In genomic region chr7:145474287-145474686, GRCh38 we compare ENCODE assay signal across 23 cellular contexts.
DNase-seq lines count a peak whose midpoint lies in the region; ATAC-seq, FAIRE-seq and TF ChIP-seq lines count a peak whose summit lies in the region.
"Had no signal": no experiment of that assay in that cellular context is flagged by ENCODE, and none has a peak within 500 bp of the region (broad histone marks: within the 10 kb centered on the region; RNA-seq: fewer than 3 reads in every experiment).

No MANE protein-coding gene starts in this region.

- BruUV-seq in IMR-90 (replicated peaks; lab: Mats Ljungman, UMichigan), result no TSS peak
- BruUV-seq in K562 (replicated peaks; lab: Mats Ljungman, UMichigan), result no TSS peak

- dilution Hi-C loops in IMR-90 (cut with HindIII; ENCODE audit: low sequenced_read_pairs, unreplicated experiment), result no loop called here

- H3K4me3 ChIP-seq in ACC112 (ENCODE audit: low read depth, low read length) (no peak overlapping the region), IMR-90 (ENCODE audit: insufficient read depth, low read depth, low read length) (no peak overlapping the region), K562 (no peak overlapping the region), dorsolateral prefrontal cortex (no peak overlapping the region), sigmoid colon (no peak overlapping the region)
- H3K4me3 ChIP-seq: BLaER1 treated with 17β-estradiol and CSF1 and Interleukin-3, amounts not matched to agents 10 nM and 100 nM had no signal

- no peak overlapping the region for H4K91ac ChIP-seq in IMR-90 (ENCODE audit: insufficient read depth, low read depth, low read length)

- TF ChIP-seq EP300 in K562 (IDR thresholded peaks at IDR 0.05; ENCODE audit: low read length), result no peak
- no peak for TF ChIP-seq EP300 in sigmoid colon (IDR thresholded peaks at IDR 0.05)

- no peak overlapping the region for H3K56ac ChIP-seq in IMR-90 (ENCODE audit: extremely low read depth, insufficient read depth, low read length)

- H3K4me2 ChIP-seq in IMR-90 (ENCODE audit: low read depth, low read length), result no peak overlapping the region
- H3K4me2 ChIP-seq in K562 (ENCODE audit: insufficient read depth, low read length), result no peak overlapping the region
- H3K4me2 ChIP-seq: BLaER1 treated with 17β-estradiol and CSF1 and Interleukin-3, amounts not matched to agents 10 nM and 100 nM had no signal

- no peak overlapping the region for H2BK20ac ChIP-seq in IMR-90 (ENCODE audit: low read depth, low read length)

- no peak overlapping the region for H2AK5ac ChIP-seq in IMR-90 (ENCODE audit: low read depth, low read length)

- H2BK5ac ChIP-seq in IMR-90 (ENCODE audit: low read depth, low read length, poor library complexity, severe bottlenecking), result no peak overlapping the region

- no peaks in the 10 kb centered on the region for H3K27me3 ChIP-seq in ACC112 (ENCODE audit: insufficient read depth, low read length)
- no peaks in the 10 kb centered on the region for H3K27me3 ChIP-seq in IMR-90 (ENCODE audit: control insufficient read depth, insufficient read depth, low read length)
- H3K27me3 ChIP-seq in K562 (ENCODE audit: control insufficient read depth in 2 of 2, insufficient read depth in 2 of 2, low read length in 2 of 2), result no peaks in the 10 kb centered on the region
- no peaks in the 10 kb centered on the region for H3K27me3 ChIP-seq in dorsolateral prefrontal cortex
- H3K27me3 ChIP-seq in sigmoid colon, result no peaks in the 10 kb centered on the region
- H3K27me3 ChIP-seq: BLaER1 treated with 17β-estradiol and CSF1 and Interleukin-3, amounts not matched to agents 10 nM and 100 nM had no signal

- no peak overlapping the region for H2BK120ac ChIP-seq in IMR-90 (ENCODE audit: low read depth, low read length)

- peak overlapping the region; percentile 26; the same call in 1 of the 2 replicates for H3K27ac ChIP-seq in ACC112 (ENCODE audit: low read depth, low read length)
- H3K27ac ChIP-seq in IMR-90 (ENCODE audit: insufficient read depth, low read length), result no peak overlapping the region
- H3K27ac ChIP-seq in K562 (ENCODE audit: extremely low read depth, low read depth, low read length), result no peak overlapping the region
- no peak overlapping the region for H3K27ac ChIP-seq in dorsolateral prefrontal cortex
- no peak overlapping the region for H3K27ac ChIP-seq in sigmoid colon
- H3K27ac ChIP-seq: BLaER1 treated with 17β-estradiol and CSF1 and Interleukin-3, amounts not matched to agents 10 nM and 100 nM; C4-2B had no signal

- CTCF ChIA-PET in IMR-90 (lab: Yijun Ruan, JAX), result no interaction called here
- CTCF ChIA-PET in K562 (lab: Yijun Ruan, JAX; ENCODE audit: low intra/inter-chr PET ratio), result no interaction called here

- H2AK9ac ChIP-seq in IMR-90 (replicated peaks; ENCODE audit: low read depth, low read length, poor library complexity), result no peak overlapping the region

- H3K4me1 ChIP-seq in ACC112 (ENCODE audit: control insufficient read depth, insufficient read depth, low read length, unreplicated experiment), result peaks cover 9% of the 10 kb centered on the region
- H3K4me1 ChIP-seq in IMR-90 (ENCODE audit: control insufficient read depth, insufficient read depth, low read length), result no peaks in the 10 kb centered on the region
- no peaks in the 10 kb centered on the region for H3K4me1 ChIP-seq in K562 (replicated peaks in 1 of 2; ENCODE audit: control insufficient read depth in 2 of 2, insufficient read depth in 2 of 2, low read length in 2 of 2)
- no peaks in the 10 kb centered on the region for H3K4me1 ChIP-seq in sigmoid colon
- H3K4me1 ChIP-seq: BLaER1 treated with 17β-estradiol and CSF1 and Interleukin-3, amounts not matched to agents 10 nM and 100 nM; Caco-2 had no signal

- no peaks in the 10 kb centered on the region for H3K79me2 ChIP-seq in ACC112 (ENCODE audit: control insufficient read depth, insufficient read depth, low read length, unreplicated experiment)
- H3K79me2 ChIP-seq in K562 (ENCODE audit: control insufficient read depth, insufficient read depth, low read length), result no peaks in the 10 kb centered on the region

- no peaks in the 10 kb centered on the region for H3K36me3 ChIP-seq in ACC112 (ENCODE audit: insufficient read depth, low read length)
- H3K36me3 ChIP-seq in IMR-90 (ENCODE audit: control insufficient read depth, insufficient read depth, low read length), result no peaks in the 10 kb centered on the region
- no peaks in the 10 kb centered on the region for H3K36me3 ChIP-seq in K562 (ENCODE audit: control insufficient read depth, insufficient read depth, low read length)
- H3K36me3 ChIP-seq in sigmoid colon, result no peaks in the 10 kb centered on the region
- H3K36me3 ChIP-seq: BLaER1 treated with 17β-estradiol and CSF1 and Interleukin-3, amounts not matched to agents 10 nM and 100 nM had no signal

- H4K5ac ChIP-seq in IMR-90 (ENCODE audit: low read depth, low read length), result no peak overlapping the region

- H3K14ac ChIP-seq in IMR-90 (replicated peaks; ENCODE audit: low read depth, low read length), result no peak overlapping the region

- H3K79me1 ChIP-seq in IMR-90 (ENCODE audit: low read depth in 1 of 2, low read length in 2 of 2), result no peaks in the 10 kb centered on the region

- POLR2A ChIA-PET in IMR-90 (lab: Charles Lee; ENCODE audit: unreplicated experiment), result no interaction called here
- POLR2A ChIA-PET in K562 (lab: Yijun Ruan, JAX), result no interaction called here

- H3K9me3 ChIP-seq in IMR-90 (ENCODE audit: control insufficient read depth, insufficient read depth, low read length) (peaks cover 12% of the 10 kb centered on the region), K562 (replicated peaks; ENCODE audit: control insufficient read depth, insufficient read depth, low read depth, low read length) (no peaks in the 10 kb centered on the region), sigmoid colon (no peaks in the 10 kb centered on the region)
- H3K9me3 ChIP-seq: BLaER1 treated with 17β-estradiol and CSF1 and Interleukin-3, amounts not matched to agents 10 nM and 100 nM; Caco-2 had no signal

- H4K20me1 ChIP-seq in IMR-90 (ENCODE audit: insufficient read depth, low read length) (no peaks in the 10 kb centered on the region), K562 (replicated peaks; ENCODE audit: control insufficient read depth, insufficient read depth, low read length) (no peaks in the 10 kb centered on the region)
- H4K20me1 ChIP-seq: BLaER1 treated with 17β-estradiol and CSF1 and Interleukin-3, amounts not matched to agents 10 nM and 100 nM had no signal

- H3K18ac ChIP-seq in IMR-90 (ENCODE audit: low read depth, low read length), result no peak overlapping the region

- TF ChIP-seq CTCF in IMR-90 (conservative IDR thresholded peaks at IDR 0.05; ENCODE audit: low read depth, low read length) (no peak), K562 (IDR thresholded peaks at IDR 0.05 in 2 of 3, conservative IDR thresholded peaks at IDR 0.05 in 1 of 3; ENCODE audit: insufficient read depth in 2 of 3, low read depth in 1 of 3, low read length in 3 of 3) (no peak), dorsolateral prefrontal cortex (IDR thresholded peaks at IDR 0.05 in 54 of 56, conservative IDR thresholded peaks at IDR 0.05 in 2 of 56; ENCODE audit: low read depth in 1 of 56, partially characterized antibody in 56 of 56) (no peak), sigmoid colon (IDR thresholded peaks at IDR 0.05) (no peak)

- H3K4ac ChIP-seq in IMR-90 (ENCODE audit: low read depth, low read length), result no peak overlapping the region

- ATAC-seq in IMR-90 (ENCODE audit: low read depth) (no peak), K562 (no peak), HG03039 (IDR thresholded peaks at IDR 0.05; ENCODE audit: unreplicated experiment) (no peak)
- ATAC-seq: CD8-positive, alpha-beta T cell had no signal

- intact Hi-C loops in IMR-90 (cut with micrococcal nuclease), result no loop called here
- intact Hi-C loops in K562 (cut with micrococcal nuclease), result no loop called here
- intact Hi-C loops in dorsolateral prefrontal cortex (cut with DNase I), result no loop called here
- intact Hi-C loops in sigmoid colon (cut with DNase I), result no loop called here

- in situ Hi-C loops in IMR-90 (cut with MboI; ENCODE audit: low sequenced_read_pairs) (no loop called here), K562 (cut with MboI) (no loop called here)

- 89% methylated on average over 3 of the region's 5 CpGs; no CpG with 5 or more reads in 1 of the 2 experiments for WGBS in IMR-90 (ENCODE audit: extremely low coverage in 2 of 2, insufficient read length in 1 of 2), 2 experiments
- 0% methylated on average over 5 of the region's 5 CpGs for WGBS in K562 (ENCODE audit: insufficient coverage, low coverage, missing lambda C conversion rate)
- 70 to 73% methylated on average over 5 of the region's 5 CpGs for WGBS in sigmoid colon, 2 donors

- H2BK15ac ChIP-seq in IMR-90 (ENCODE audit: low read depth, low read length), result no peak overlapping the region

- TF ChIP-seq POLR2A in IMR-90 (IDR thresholded peaks at IDR 0.05; ENCODE audit: low read depth, low read length) (no peak), K562 (conservative IDR thresholded peaks at IDR 0.05) (no peak), sigmoid colon (IDR thresholded peaks at IDR 0.05) (no peak)

- H3K9ac ChIP-seq in IMR-90 (ENCODE audit: low read depth, low read length) (no peak overlapping the region), K562 (ENCODE audit: insufficient read depth in 1 of 2, low read depth in 2 of 2, low read length in 2 of 2) (no peak overlapping the region)
- H3K9ac ChIP-seq: BLaER1 treated with 17β-estradiol and CSF1 and Interleukin-3, amounts not matched to agents 10 nM and 100 nM had no signal

- DNase-seq in IMR-90 (no peak), K562 (ENCODE audit: extremely low read depth in 1 of 4, low spot score in 3 of 4) (no peak), iris pigment epithelial cell (ENCODE audit: low read depth) (peak; percentile 54), dorsolateral prefrontal cortex (no peak), cerebellar nuclear complex (lab: John Stamatoyannopoulos, UW) (no peak), sigmoid colon (no peak)
- DNase-seq: 8988T; AML-193; Caco-2; Calu3; CD4-positive, alpha-beta T cell; CD8-positive, alpha-beta T cell; DMS79 treated with DMSO at 0.1 percent for 48 hours; GF-D8 had no signal

- no peak overlapping the region for H3K23ac ChIP-seq in IMR-90 (ENCODE audit: low read depth, low read length)

- TF ChIP-seq RAD21 in IMR-90 (IDR thresholded peaks at IDR 0.05; ENCODE audit: low read length), result no peak
- no peak for TF ChIP-seq RAD21 in K562 (CRISPR knock-in tag; conservative IDR thresholded peaks at IDR 0.05 in 1 of 2, IDR thresholded peaks at IDR 0.05 in 1 of 2)

- no peaks in the 10 kb centered on the region for H3K9me1 ChIP-seq in IMR-90 (ENCODE audit: insufficient read depth, low read length)
- H3K9me1 ChIP-seq in K562 (ENCODE audit: control insufficient read depth, insufficient read depth, low read length), result no peaks in the 10 kb centered on the region

- no peak overlapping the region for H4K8ac ChIP-seq in IMR-90 (ENCODE audit: low read depth in 2 of 2, low read length in 2 of 2)

- H2AFZ ChIP-seq in ACC112 (ENCODE audit: low read length, unreplicated experiment) (no peak overlapping the region), IMR-90 (replicated peaks; ENCODE audit: low read length, poor library complexity) (no peak overlapping the region), K562 (ENCODE audit: low read depth, low read length) (no peak overlapping the region)

- FAIRE-seq in K562 (lab: Jason Lieb, UNC), result no peak
- FAIRE-seq: A204.1, D721Med, G401.6, GM12891, GM19239 had no signal

TF ChIP-seq in IMR-90, 13 proteins besides CTCF, POLR2A, EP300 and RAD21 (continues in another document):
- TF ChIP-seq RCOR1 (IDR thresholded peaks at IDR 0.05; ENCODE audit: insufficient replicate concordance, low read length), result no peak
